1 cellular context compared by ENCODE assay signal in genomic region chr16:66899310-66899944, GRCh38.
TF ChIP-seq lines count a peak whose summit lies in the region.

No MANE protein-coding gene starts in this region.

TF ChIP-seq in K562, 482 proteins besides CTCF, POLR2A, EP300 and RAD21 (continued from another document and continues in another):
- TF ChIP-seq KDM5B (IDR thresholded peaks at IDR 0.05; ENCODE audit: insufficient replicate concordance, low read depth, low read length) (no peak), FOXP1 (CRISPR knock-in tag; IDR thresholded peaks at IDR 0.05) (peak; percentile 45; the same call in 1 of the 2 replicates), SMAD1 (IDR thresholded peaks at IDR 0.05; ENCODE audit: low read depth, low read length, partially characterized antibody) (no peak), E2F3 (CRISPR knock-in tag; IDR thresholded peaks at IDR 0.05) (no peak), BDP1 (IDR thresholded peaks at IDR 0.05; ENCODE audit: insufficient read depth, insufficient read length) (no peak), FOXK2 (conservative IDR thresholded peaks at IDR 0.05 in 1 of 2, IDR thresholded peaks at IDR 0.05 in 1 of 2; ENCODE audit: low read depth in 2 of 2) (peak; percentile 87 to 90), RBM34 (IDR thresholded peaks at IDR 0.05; ENCODE audit: borderline replicate concordance, insufficient read depth, low read length) (no peak), RBBP5 (IDR thresholded peaks at IDR 0.05; ENCODE audit: borderline replicate concordance, insufficient read depth, low read length, poor library complexity, severe bottlenecking) (no peak), RBFOX2 (IDR thresholded peaks at IDR 0.05; ENCODE audit: low read depth, low read length) (no peak), MLLT1 (IDR thresholded peaks at IDR 0.05) (no peak), TARDBP (IDR thresholded peaks at IDR 0.05) (no peak), NR2C1 (IDR thresholded peaks at IDR 0.05) (no peak), NR2C1 (tag; IDR thresholded peaks at IDR 0.05) (no peak), ZNF253 (CRISPR knock-in tag; conservative IDR thresholded peaks at IDR 0.05) (no peak), NKRF (IDR thresholded peaks at IDR 0.05; ENCODE audit: borderline replicate concordance) (no peak), ZBTB17 (CRISPR knock-in tag; IDR thresholded peaks at IDR 0.05) (peak; percentile 71; the same call in 1 of the 2 replicates), SRSF7 (optimal IDR thresholded peaks at IDR 0.05; ENCODE audit: low read depth, low read length) (no peak), TCF15 (CRISPR knock-in tag; IDR thresholded peaks at IDR 0.05) (no peak), GMEB1 (CRISPR knock-in tag; IDR thresholded peaks at IDR 0.05) (no peak), TBP (optimal IDR thresholded peaks at IDR 0.05; ENCODE audit: low read depth, low read length) (no peak), ZNF778 (CRISPR knock-in tag; IDR thresholded peaks at IDR 0.05) (no peak), USF2 (CRISPR knock-in tag; IDR thresholded peaks at IDR 0.05) (peak; percentile 5; the same call in 1 of the 2 replicates), PHF21A (IDR thresholded peaks at IDR 0.05; ENCODE audit: borderline replicate concordance, low read depth) (no peak), PHB2 (IDR thresholded peaks at IDR 0.05; ENCODE audit: low read depth) (no peak), KDM4B (IDR thresholded peaks at IDR 0.05; ENCODE audit: borderline replicate concordance in 2 of 2, low read depth in 1 of 2) (no peak), GATAD2A (IDR thresholded peaks at IDR 0.05) (peak; percentile 25; the same call in 1 of the 2 replicates), MAFK (IDR thresholded peaks at IDR 0.05; ENCODE audit: low read length) (no peak), JUND (IDR thresholded peaks at IDR 0.05; ENCODE audit: borderline replicate concordance, low read depth, low read length) (no peak), JUND (tag; IDR thresholded peaks at IDR 0.05; ENCODE audit: borderline replicate concordance, low read depth, low read length) (no peak), ZNF140 (CRISPR knock-in tag; IDR thresholded peaks at IDR 0.05) (no peak), GTF2E2 (tag; IDR thresholded peaks at IDR 0.05) (no peak; the same call in 1 of the 2 replicates), TAL1 (IDR thresholded peaks at IDR 0.05) (peak; percentile 14; the same call in 1 of the 2 replicates), XRCC5 (IDR thresholded peaks at IDR 0.05; ENCODE audit: low read depth, low read length) (no peak), E2F1 (CRISPR knock-in tag; IDR thresholded peaks at IDR 0.05) (no peak), BCLAF1 (IDR thresholded peaks at IDR 0.05; ENCODE audit: borderline replicate concordance in 1 of 2, control insufficient read depth in 1 of 2, low read depth in 2 of 2, low read length in 1 of 2) (no peak), ETV6 (IDR thresholded peaks at IDR 0.05; ENCODE audit: borderline replicate concordance in 1 of 2, low read depth in 2 of 2, low read length in 1 of 2) (no peak), ETV6 (CRISPR knock-in tag; IDR thresholded peaks at IDR 0.05; ENCODE audit: borderline replicate concordance) (no peak), NRF1 (conservative IDR thresholded peaks at IDR 0.05 in 1 of 2, IDR thresholded peaks at IDR 0.05 in 1 of 2) (0 out of 4 replicates have a peak, but pooled peaks of 1 of the 2 experiments have one; percentile 12), HDAC6 (IDR thresholded peaks at IDR 0.05; ENCODE audit: low read depth, low read length) (no peak), ZNF165 (CRISPR knock-in tag; IDR thresholded peaks at IDR 0.05; ENCODE audit: borderline replicate concordance) (no peak), YY1 (IDR thresholded peaks at IDR 0.05; ENCODE audit: borderline replicate concordance in 1 of 3, control insufficient read depth in 1 of 3, extremely low read depth in 1 of 3, insufficient read depth in 3 of 3, insufficient read length in 1 of 3, insufficient replicate concordance in 2 of 3, low read depth in 1 of 3, low read length in 2 of 3) (no peak), NR3C1 (CRISPR knock-in tag; IDR thresholded peaks at IDR 0.05) (no peak), YBX1 (IDR thresholded peaks at IDR 0.05) (no peak), ZNF23 (CRISPR knock-in tag; IDR thresholded peaks at IDR 0.05) (no peak), POU5F1 (IDR thresholded peaks at IDR 0.05; ENCODE audit: borderline replicate concordance, low read depth, low read length, partially characterized antibody) (no peak), ATF2 (CRISPR knock-in tag; IDR thresholded peaks at IDR 0.05) (no peak), MITF (IDR thresholded peaks at IDR 0.05) (no peak), ZNF512 (tag; IDR thresholded peaks at IDR 0.05) (no peak), ZNF134 (CRISPR knock-in tag; conservative IDR thresholded peaks at IDR 0.05) (no peak), SRSF3 (IDR thresholded peaks at IDR 0.05; ENCODE audit: insufficient read depth, low read length) (no peak)
